In the genomic region with DNA sequence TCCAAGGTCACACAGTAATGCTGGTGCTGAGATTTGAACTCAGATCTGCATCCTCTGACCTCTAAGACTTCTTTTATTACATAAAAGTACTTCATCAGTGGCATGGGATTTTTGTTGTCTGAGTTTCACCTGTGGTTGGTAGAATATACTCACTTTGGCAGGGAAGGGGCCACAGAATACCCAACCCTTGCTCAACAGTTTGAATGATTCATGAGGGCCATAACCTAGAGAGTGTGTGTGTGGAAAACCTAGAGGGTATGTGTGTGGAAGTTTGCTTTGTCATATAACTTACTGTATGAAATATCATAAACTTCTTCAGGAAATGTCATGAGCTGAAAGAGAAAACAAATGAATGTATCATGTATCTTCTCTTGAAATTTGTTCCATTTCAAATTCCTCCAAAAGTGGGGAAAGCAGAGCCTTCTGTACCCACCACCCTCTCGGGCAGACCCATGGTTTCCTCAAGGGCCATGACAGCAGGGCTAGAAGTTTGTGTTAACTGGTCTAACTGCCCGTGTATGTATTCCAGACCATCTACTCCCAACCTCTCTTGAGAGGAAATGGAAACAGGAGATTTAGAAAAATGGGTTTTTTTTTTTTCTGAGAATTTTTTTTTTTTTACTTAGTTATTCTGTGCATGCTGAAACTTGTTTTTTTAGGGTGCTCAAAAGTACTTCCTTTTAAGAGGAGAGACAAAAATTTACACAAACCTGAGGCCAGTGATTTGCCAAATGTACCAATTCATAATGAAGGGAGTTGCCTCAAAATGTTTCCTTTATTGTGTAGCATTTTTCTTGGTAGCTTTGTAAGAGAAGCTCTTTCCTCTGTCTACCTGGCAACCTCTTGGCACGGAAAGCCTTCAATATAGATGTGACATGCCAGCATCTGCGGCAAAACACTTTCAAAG, we compare ENCODE assay signal across 15 cellular contexts.
DNase-seq lines count a peak whose midpoint lies in the region; ATAC-seq and TF ChIP-seq lines count a peak whose summit lies in the region.
"Had no signal": no experiment of that assay in that cellular context is flagged by ENCODE, and none has a peak within 500 bp of the region (broad histone marks: within the 10 kb centered on the region; RNA-seq: fewer than 3 reads in every experiment).

No MANE protein-coding gene starts in this region.

- peak overlapping the region; percentile 56 for H3K4me3 Mint-ChIP-seq in T-helper 2 cell treated with Interferon-gamma antibody and Interleukin-4, amounts not matched to agents 5 μg/mL and 100 μg/mL, for 36 hours
- H3K4me3 Mint-ChIP-seq in CD4-positive, alpha-beta T cell = peak overlapping the region; percentile 12
- peak overlapping the region; percentile 32 for H3K4me3 Mint-ChIP-seq in T-helper 1 cell treated with Interleukin-12 subunit alpha and Interleukin-12 subunit beta and Interleukin-4 antibody, amounts not matched to agents 30 μg/mL and 1 μg/mL, for 36 hours

- ATAC-seq in CD4-positive, alpha-beta T cell (ENCODE audit: poor library complexity) = no peak
- ATAC-seq in GM18868 (IDR thresholded peaks at IDR 0.05; ENCODE audit: unreplicated experiment) = no peak

- no peak for TF ChIP-seq CTCF in CD4-positive, alpha-beta T cell (IDR thresholded peaks at IDR 0.05)

- H3K27ac ChIP-seq in CD4-positive, alpha-beta T cell (ENCODE audit: low read depth, low read length) = no peak overlapping the region
- H3K27ac ChIP-seq: right atrium auricular region, thoracic aorta had no signal

- intact Hi-C loops in CD4-positive, alpha-beta T cell (cut with DNase I, micrococcal nuclease) = no loop called here

- H3K27ac Mint-ChIP-seq in T-helper 2 cell treated with Interferon-gamma antibody and Interleukin-4, amounts not matched to agents 5 μg/mL and 100 μg/mL, for 36 hours = peak overlapping the region; percentile 79
- peak overlapping the region; percentile 69 for H3K27ac Mint-ChIP-seq in CD4-positive, alpha-beta T cell
- H3K27ac Mint-ChIP-seq in T-helper 1 cell treated with Interleukin-12 subunit alpha and Interleukin-12 subunit beta and Interleukin-4 antibody, amounts not matched to agents 30 μg/mL and 1 μg/mL, for 36 hours = peak overlapping the region; percentile 49
- H3K27ac Mint-ChIP-seq: CD14-positive monocyte had no signal

- no peaks in the 10 kb centered on the region for H3K27me3 Mint-ChIP-seq in T-helper 2 cell treated with Interferon-gamma antibody and Interleukin-4, amounts not matched to agents 5 μg/mL and 100 μg/mL, for 36 hours (ENCODE audit: low read depth)
- no peaks in the 10 kb centered on the region for H3K27me3 Mint-ChIP-seq in CD4-positive, alpha-beta T cell
- H3K27me3 Mint-ChIP-seq in T-helper 1 cell treated with Interleukin-12 subunit alpha and Interleukin-12 subunit beta and Interleukin-4 antibody, amounts not matched to agents 30 μg/mL and 1 μg/mL, for 36 hours (ENCODE audit: low read depth) = no peaks in the 10 kb centered on the region

- POLR2A ChIA-PET in CD4-positive, alpha-beta T cell (lab: Charles Lee) = interaction anchor here (0.6 to 3.1 kb wide), 7 partner anchors 10 to 31 kb away, joined by 3 to 14 read pairs (median 3); no protein-coding TSS in a partner anchor

- peaks cover 2% of the 10 kb centered on the region for H3K9me3 Mint-ChIP-seq in T-helper 2 cell treated with Interferon-gamma antibody and Interleukin-4, amounts not matched to agents 5 μg/mL and 100 μg/mL, for 36 hours
- H3K9me3 Mint-ChIP-seq in CD4-positive, alpha-beta T cell = no peaks in the 10 kb centered on the region
- H3K9me3 Mint-ChIP-seq in T-helper 1 cell treated with Interleukin-12 subunit alpha and Interleukin-12 subunit beta and Interleukin-4 antibody, amounts not matched to agents 30 μg/mL and 1 μg/mL, for 36 hours = peaks cover 5% of the 10 kb centered on the region

- DNase-seq in T-helper 2 cell treated with Interferon-gamma antibody and Interleukin-4, amounts not matched to agents 5 μg/mL and 100 μg/mL, for 36 hours (ENCODE audit: low spot score) = peak; percentile 51
- DNase-seq in T-helper 2 cell = no peak
- no peak for DNase-seq in CD4-positive, alpha-beta T cell
- DNase-seq in iris pigment epithelial cell (ENCODE audit: low read depth) = peak; percentile 15
- no peak for DNase-seq in HuH-7.5 (ENCODE audit: low spot score)
- no peak for DNase-seq in GM19240 (ENCODE audit: insufficient read length, low spot score)
- DNase-seq: anterior cingulate cortex, DMS79, islet precursor cell, NCI-H1694 had no signal

- H3K9me3 ChIP-seq in CD4-positive, alpha-beta T cell (ENCODE audit: control insufficient read depth, low read length) = no peaks in the 10 kb centered on the region
- H3K9me3 ChIP-seq: right atrium auricular region, thoracic aorta had no signal

- peaks cover 67% of the 10 kb centered on the region for H3K4me1 Mint-ChIP-seq in T-helper 2 cell treated with Interferon-gamma antibody and Interleukin-4, amounts not matched to agents 5 μg/mL and 100 μg/mL, for 36 hours (ENCODE audit: low read depth)
- peaks cover 56% of the 10 kb centered on the region for H3K4me1 Mint-ChIP-seq in CD4-positive, alpha-beta T cell (ENCODE audit: low read depth)
- H3K4me1 Mint-ChIP-seq in T-helper 1 cell treated with Interleukin-12 subunit alpha and Interleukin-12 subunit beta and Interleukin-4 antibody, amounts not matched to agents 30 μg/mL and 1 μg/mL, for 36 hours (ENCODE audit: low read depth) = peaks cover 24% of the 10 kb centered on the region
- H3K4me1 Mint-ChIP-seq: CD14-positive monocyte had no signal

- peaks cover 19% of the 10 kb centered on the region for H3K36me3 Mint-ChIP-seq in T-helper 2 cell treated with Interferon-gamma antibody and Interleukin-4, amounts not matched to agents 5 μg/mL and 100 μg/mL, for 36 hours (ENCODE audit: low read depth)
- H3K36me3 Mint-ChIP-seq in CD4-positive, alpha-beta T cell (ENCODE audit: low read depth) = no peaks in the 10 kb centered on the region
- peaks cover 20% of the 10 kb centered on the region for H3K36me3 Mint-ChIP-seq in T-helper 1 cell treated with Interleukin-12 subunit alpha and Interleukin-12 subunit beta and Interleukin-4 antibody, amounts not matched to agents 30 μg/mL and 1 μg/mL, for 36 hours (ENCODE audit: low read depth)
- H3K36me3 Mint-ChIP-seq: CD14-positive monocyte had no signal

- H3K27me3 ChIP-seq in CD4-positive, alpha-beta T cell (ENCODE audit: control insufficient read depth, insufficient read depth, low read length) = no peaks in the 10 kb centered on the region
- H3K27me3 ChIP-seq: right atrium auricular region had no signal

- CTCF ChIA-PET in CD4-positive, alpha-beta T cell (lab: Charles Lee) = no interaction called here

Comparison
In these comparisons a context has a peak if more than half of its experiments do, and no peak if none do; other contexts are left out.
1. DNase-seq: peak in T-helper 2 cell treated with Interferon-gamma antibody and Interleukin-4, amounts not matched to agents 5 μg/mL and 100 μg/mL, for 36 hours (single experiment) and iris pigment epithelial cell (single experiment); none in T-helper 2 cell (0 of 5), CD4-positive, alpha-beta T cell (0 of 10), HuH-7.5 (single experiment) and GM19240 (single experiment).
2. Peak in every context shown above with its lines, with median percentiles within 50 percentile points of each other: H3K27ac Mint-ChIP-seq and H3K4me3 Mint-ChIP-seq.